Comparison of ENCODE assay signal across 36 cellular contexts in the genomic region with DNA sequence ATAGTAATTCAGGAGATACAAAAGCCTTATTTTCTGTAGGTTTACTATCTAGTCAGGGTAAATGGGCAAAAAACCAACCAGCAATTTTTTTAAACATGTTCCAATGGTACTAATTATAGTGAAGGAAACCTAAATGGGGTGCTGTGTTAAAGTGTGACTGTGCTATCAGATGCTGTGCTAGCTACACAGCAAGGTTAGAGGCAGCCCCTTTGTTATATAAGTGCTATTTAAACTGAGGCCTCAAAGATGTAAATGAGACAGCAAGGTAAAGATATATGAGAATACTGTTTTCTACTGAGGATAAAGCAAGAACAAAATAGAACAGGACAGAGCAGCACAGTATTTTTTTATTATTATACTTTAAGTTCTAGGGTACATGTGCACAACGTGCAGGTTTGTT.
"Had no signal": no experiment of that assay in that cellular context is flagged by ENCODE, and none has a peak within 500 bp of the region (broad histone marks: within the 10 kb centered on the region; RNA-seq: fewer than 3 reads in every experiment).

No MANE protein-coding gene starts in this region.

- H3K36me3 ChIP-seq: ascending aorta, cardiac muscle cell had no signal

- ATAC-seq: activated CD4-positive, alpha-beta T cell treated with anti-CD3 and anti-CD28 coated beads for 36 hours; activated CD4-positive, CD25-positive, alpha-beta regulatory T cell treated with anti-CD3 and anti-CD28 coated beads, Interleukin-2, amount 50 U/mL, for 24 hours; activated CD8-positive, alpha-beta memory T cell treated with anti-CD3 and anti-CD28 coated beads, Interleukin-2, amount 10 ng/mL, durations not matched to agents 7 days and 5 days; activated CD8-positive, alpha-beta T cell treated with anti-CD3 and anti-CD28 coated beads, Interleukin-2, amount 10 ng/mL, durations not matched to agents 7 days and 5 days; activated naive CD8-positive, alpha-beta T cell treated with anti-CD3 and anti-CD28 coated beads, Interleukin-2, amount 50 U/mL, for 24 hours had no signal

- H3K27me3 ChIP-seq: ascending aorta, cardiac muscle cell had no signal

- H3K4me3 ChIP-seq: ascending aorta, cardiac muscle cell had no signal

- H3K27ac Mint-ChIP-seq: activated CD4-positive, alpha-beta memory T cell treated with anti-CD3 and anti-CD28 coated beads, Interleukin-2, amount 10 ng/mL, durations not matched to agents 7 days and 5 days; activated CD4-positive, alpha-beta T cell treated with anti-CD3 and anti-CD28 coated beads for 36 hours; activated CD4-positive, alpha-beta T cell treated with anti-CD3 and anti-CD28 coated beads, Interleukin-2, amount 10 ng/mL, durations not matched to agents 7 days and 5 days; activated CD8-positive, alpha-beta memory T cell treated with anti-CD3 and anti-CD28 coated beads, Interleukin-2, amount 10 ng/mL, durations not matched to agents 7 days and 5 days; activated CD8-positive, alpha-beta T cell treated with anti-CD3 and anti-CD28 coated beads, Interleukin-2, amount 10 ng/mL, durations not matched to agents 7 days and 5 days; activated naive CD4-positive, alpha-beta T cell treated with anti-CD3 and anti-CD28 coated beads, Interleukin-2, amount 10 ng/mL, durations not matched to agents 7 days and 5 days; activated naive CD4-positive, alpha-beta T cell treated with anti-CD3 and anti-CD28 coated beads, Interleukin-2, amount 50 U/mL, for 24 hours; activated naive CD8-positive, alpha-beta T cell; activated naive CD8-positive, alpha-beta T cell treated with anti-CD3 and anti-CD28 coated beads, Interleukin-2, amount 10 ng/mL, durations not matched to agents 7 days and 5 days; activated naive CD8-positive, alpha-beta T cell treated with anti-CD3 and anti-CD28 coated beads, Interleukin-2, amount 50 U/mL, for 24 hours; activated T-cell treated with anti-CD3 and anti-CD28 coated beads, Interleukin-2, amount 50 U/mL, for 24 hours; activated T-helper 2 cell treated with anti-CD3 and anti-CD28 coated beads, Interferon-gamma antibody, Interleukin-2, Interleukin-4, amounts not matched to agents 10 μg/mL and 5 μg/mL and 100 μg/mL, durations not matched to agents 14 hours and 24 hours and 36 hours; brain; T-helper 1 cell treated with Interleukin-12 subunit alpha and Interleukin-12 subunit beta and Interleukin-4 antibody, amounts not matched to agents 30 μg/mL and 1 μg/mL, for 36 hours; T-helper 2 cell treated with Interferon-gamma antibody and Interleukin-4, amounts not matched to agents 5 μg/mL and 100 μg/mL, for 36 hours had no signal

- H3K27me3 Mint-ChIP-seq: activated CD4-positive, alpha-beta memory T cell treated with anti-CD3 and anti-CD28 coated beads, Interleukin-2, amount 10 ng/mL, durations not matched to agents 7 days and 5 days; activated CD4-positive, alpha-beta T cell treated with anti-CD3 and anti-CD28 coated beads for 36 hours; activated CD4-positive, alpha-beta T cell treated with anti-CD3 and anti-CD28 coated beads, Interleukin-2, amount 10 ng/mL, durations not matched to agents 7 days and 5 days; activated CD8-positive, alpha-beta memory T cell treated with anti-CD3 and anti-CD28 coated beads, Interleukin-2, amount 10 ng/mL, durations not matched to agents 7 days and 5 days; activated naive CD4-positive, alpha-beta T cell treated with anti-CD3 and anti-CD28 coated beads, Interleukin-2, amount 10 ng/mL, durations not matched to agents 7 days and 5 days; activated naive CD4-positive, alpha-beta T cell treated with anti-CD3 and anti-CD28 coated beads, Interleukin-2, amount 50 U/mL, for 24 hours; activated naive CD8-positive, alpha-beta T cell; activated naive CD8-positive, alpha-beta T cell treated with anti-CD3 and anti-CD28 coated beads, Interleukin-2, amount 10 ng/mL, durations not matched to agents 7 days and 5 days; activated naive CD8-positive, alpha-beta T cell treated with anti-CD3 and anti-CD28 coated beads, Interleukin-2, amount 50 U/mL, for 24 hours; activated T-cell treated with anti-CD3 and anti-CD28 coated beads, Interleukin-2, amount 50 U/mL, for 24 hours; brain; central memory CD8-positive, alpha-beta T cell had no signal

- H3K4me1 Mint-ChIP-seq: activated CD4-positive, alpha-beta memory T cell treated with anti-CD3 and anti-CD28 coated beads, Interleukin-2, amount 10 ng/mL, durations not matched to agents 7 days and 5 days; activated CD4-positive, alpha-beta T cell treated with anti-CD3 and anti-CD28 coated beads for 36 hours; activated CD4-positive, alpha-beta T cell treated with anti-CD3 and anti-CD28 coated beads, Interleukin-2, amount 10 ng/mL, durations not matched to agents 7 days and 5 days; activated CD8-positive, alpha-beta memory T cell treated with anti-CD3 and anti-CD28 coated beads, Interleukin-2, amount 10 ng/mL, durations not matched to agents 7 days and 5 days; activated naive CD4-positive, alpha-beta T cell treated with anti-CD3 and anti-CD28 coated beads, Interleukin-2, amount 10 ng/mL, durations not matched to agents 7 days and 5 days; activated naive CD4-positive, alpha-beta T cell treated with anti-CD3 and anti-CD28 coated beads, Interleukin-2, amount 50 U/mL, for 24 hours; activated naive CD8-positive, alpha-beta T cell treated with anti-CD3 and anti-CD28 coated beads, Interleukin-2, amount 10 ng/mL, durations not matched to agents 7 days and 5 days; activated naive CD8-positive, alpha-beta T cell treated with anti-CD3 and anti-CD28 coated beads, Interleukin-2, amount 50 U/mL, for 24 hours; brain; central memory CD8-positive, alpha-beta T cell had no signal

- H3K9me3 Mint-ChIP-seq: activated CD4-positive, alpha-beta memory T cell treated with anti-CD3 and anti-CD28 coated beads, Interleukin-2, amount 10 ng/mL, durations not matched to agents 7 days and 5 days; activated CD4-positive, alpha-beta T cell treated with anti-CD3 and anti-CD28 coated beads, Interleukin-2, amount 10 ng/mL, durations not matched to agents 7 days and 5 days; activated naive CD4-positive, alpha-beta T cell treated with anti-CD3 and anti-CD28 coated beads, Interleukin-2, amount 10 ng/mL, durations not matched to agents 7 days and 5 days; activated naive CD8-positive, alpha-beta T cell treated with anti-CD3 and anti-CD28 coated beads, Interleukin-2, amount 10 ng/mL, durations not matched to agents 7 days and 5 days; activated T-cell treated with anti-CD3 and anti-CD28 coated beads, Interleukin-2, amount 50 U/mL, for 24 hours; activated T-helper 2 cell treated with anti-CD3 and anti-CD28 coated beads, Interferon-gamma antibody, Interleukin-2, Interleukin-4, amounts not matched to agents 10 μg/mL and 5 μg/mL and 100 μg/mL, durations not matched to agents 14 hours and 24 hours and 36 hours; brain; T-helper 1 cell treated with Interleukin-12 subunit alpha and Interleukin-12 subunit beta and Interleukin-4 antibody, amounts not matched to agents 30 μg/mL and 1 μg/mL, for 36 hours; T-helper 2 cell treated with Interferon-gamma antibody and Interleukin-4, amounts not matched to agents 5 μg/mL and 100 μg/mL, for 36 hours had no signal

- H3K36me3 Mint-ChIP-seq: activated CD8-positive, alpha-beta memory T cell treated with anti-CD3 and anti-CD28 coated beads, Interleukin-2, amount 10 ng/mL, durations not matched to agents 7 days and 5 days; activated naive CD4-positive, alpha-beta T cell treated with anti-CD3 and anti-CD28 coated beads, Interleukin-2, amount 10 ng/mL, durations not matched to agents 7 days and 5 days; activated naive CD4-positive, alpha-beta T cell treated with anti-CD3 and anti-CD28 coated beads, Interleukin-2, amount 50 U/mL, for 24 hours; activated naive CD8-positive, alpha-beta T cell; activated naive CD8-positive, alpha-beta T cell treated with anti-CD3 and anti-CD28 coated beads, Interleukin-2, amount 10 ng/mL, durations not matched to agents 7 days and 5 days; brain had no signal

- H3K4me3 Mint-ChIP-seq: activated CD4-positive, alpha-beta memory T cell treated with anti-CD3 and anti-CD28 coated beads, Interleukin-2, amount 10 ng/mL, durations not matched to agents 7 days and 5 days; activated CD4-positive, alpha-beta T cell treated with anti-CD3 and anti-CD28 coated beads for 36 hours; activated CD4-positive, alpha-beta T cell treated with anti-CD3 and anti-CD28 coated beads, Interleukin-2, amount 10 ng/mL, durations not matched to agents 7 days and 5 days; activated CD8-positive, alpha-beta memory T cell treated with anti-CD3 and anti-CD28 coated beads, Interleukin-2, amount 10 ng/mL, durations not matched to agents 7 days and 5 days; activated CD8-positive, alpha-beta T cell treated with anti-CD3 and anti-CD28 coated beads, Interleukin-2, amount 10 ng/mL, durations not matched to agents 7 days and 5 days; activated naive CD4-positive, alpha-beta T cell treated with anti-CD3 and anti-CD28 coated beads, Interleukin-2, amount 10 ng/mL, durations not matched to agents 7 days and 5 days; activated naive CD4-positive, alpha-beta T cell treated with anti-CD3 and anti-CD28 coated beads, Interleukin-2, amount 50 U/mL, for 24 hours; activated naive CD8-positive, alpha-beta T cell; activated naive CD8-positive, alpha-beta T cell treated with anti-CD3 and anti-CD28 coated beads, Interleukin-2, amount 10 ng/mL, durations not matched to agents 7 days and 5 days; activated naive CD8-positive, alpha-beta T cell treated with anti-CD3 and anti-CD28 coated beads, Interleukin-2, amount 50 U/mL, for 24 hours; activated T-cell treated with anti-CD3 and anti-CD28 coated beads, Interleukin-2, amount 50 U/mL, for 24 hours; brain; central memory CD8-positive, alpha-beta T cell; T-helper 1 cell treated with Interleukin-12 subunit alpha and Interleukin-12 subunit beta and Interleukin-4 antibody, amounts not matched to agents 30 μg/mL and 1 μg/mL, for 36 hours; T-helper 2 cell treated with Interferon-gamma antibody and Interleukin-4, amounts not matched to agents 5 μg/mL and 100 μg/mL, for 36 hours had no signal

- H3K9me3 ChIP-seq: ascending aorta had no signal

- DNase-seq: activated CD4-positive, alpha-beta memory T cell treated with anti-CD3 and anti-CD28 coated beads, Interleukin-2, amount 10 ng/mL, durations not matched to agents 7 days and 5 days; activated CD4-positive, alpha-beta T cell treated with anti-CD3 and anti-CD28 coated beads for 1 hour; activated CD4-positive, alpha-beta T cell treated with anti-CD3 and anti-CD28 coated beads for 36 hours; activated CD4-positive, alpha-beta T cell treated with anti-CD3 and anti-CD28 coated beads for 48 hours; activated CD4-positive, alpha-beta T cell treated with anti-CD3 and anti-CD28 coated beads, Interleukin-2, amount 10 ng/mL, durations not matched to agents 7 days and 5 days; activated CD4-positive, alpha-beta T cell treated with anti-CD3 and anti-CD28 coated beads, Interleukin-2, amount 50 U/mL, for 48 hours; activated CD4-positive, CD25-positive, alpha-beta regulatory T cell; activated CD8-positive, alpha-beta memory T cell treated with anti-CD3 and anti-CD28 coated beads for 24 hours; activated CD8-positive, alpha-beta memory T cell treated with anti-CD3 and anti-CD28 coated beads, Interleukin-2, amount 10 ng/mL, durations not matched to agents 7 days and 5 days; activated CD8-positive, alpha-beta memory T cell treated with anti-CD3 and anti-CD28 coated beads, Interleukin-2, amount 50 U/mL, for 48 hours; activated CD8-positive, alpha-beta T cell treated with anti-CD3 and anti-CD28 coated beads, Interleukin-2, amount 10 ng/mL, durations not matched to agents 7 days and 5 days; activated effector memory CD4-positive, alpha-beta T cell treated with Interleukin-2 at 50 U/mL for 16 hours; activated gamma-delta T cell; activated naive CD4-positive, alpha-beta T cell treated with anti-CD3 and anti-CD28 coated beads, Interleukin-2, amount 10 ng/mL, durations not matched to agents 7 days and 5 days; activated naive CD4-positive, alpha-beta T cell treated with Interleukin-2 at 50 U/mL for 16 hours; activated naive CD8-positive, alpha-beta T cell treated with anti-CD3 and anti-CD28 coated beads, Interleukin-2, amount 10 ng/mL, durations not matched to agents 7 days and 5 days; activated naive CD8-positive, alpha-beta T cell treated with anti-CD3 and anti-CD28 coated beads, Interleukin-2, amount 50 U/mL, for 24 hours; activated T-cell treated with anti-CD3 and anti-CD28 coated beads, Interleukin-2, amount 50 U/mL, for 24 hours; activated T-cell treated with anti-CD3 and anti-CD28 coated beads, Interleukin-2, amount 50 U/mL, for 48 hours; amygdala; anterior cingulate cortex; caudate nucleus; cerebellar nuclear complex; T-helper 2 cell; T-helper 9 cell had no signal

- H3K27ac ChIP-seq: ascending aorta, cardiac muscle cell, VCaP had no signal

- H3K4me1 ChIP-seq: ascending aorta had no signal
